8 cellular contexts compared by ENCODE assay signal in genomic region chr22:46069518-46070214, GRCh38.
DNase-seq lines count a peak whose midpoint lies in the region; ATAC-seq and TF ChIP-seq lines count a peak whose summit lies in the region.

No MANE protein-coding gene starts in this region.

- H3K27ac ChIP-seq in mucosa of rectum (ENCODE audit: low read depth in 2 of 2, low read length in 2 of 2) (peak overlapping the region; percentile 100), thymus (ENCODE audit: low read depth) (peak overlapping the region; percentile 90)

- no peaks in the 10 kb centered on the region for H3K9me3 Mint-ChIP-seq in activated B cell treated with CpG ODN at 0.5 μM for 24 hours

- H3K4me1 Mint-ChIP-seq in activated B cell treated with CpG ODN at 0.5 μM for 24 hours: peaks cover 28% of the 10 kb centered on the region

- ATAC-seq in activated B cell treated with CpG ODN at 0.5 μM for 24 hours (ENCODE audit: low read depth): peak; percentile 20

- peaks cover 3% of the 10 kb centered on the region for H3K36me3 Mint-ChIP-seq in activated B cell treated with CpG ODN at 0.5 μM for 24 hours (ENCODE audit: low read depth)

- DNase-seq in SIG-M5 treated with dmso at 0.1 percent for 504 hours (lab: John Stamatoyannopoulos, UW; ENCODE audit: unreplicated experiment) (peak; percentile 78), SIG-M5 (lab: John Stamatoyannopoulos, UW) (no peak), NCI-H2029 (lab: John Stamatoyannopoulos, UW) (peak; percentile 86), activated B cell treated with CpG ODN at 0.5 μM for 24 hours (no peak), erythroblast (lab: John Stamatoyannopoulos, UW) (no peak), islet precursor cell (no peak)

- peak overlapping the region; percentile 82 to 98 for H3K9ac ChIP-seq in mucosa of rectum (ENCODE audit: low read depth in 1 of 2, low read length in 2 of 2)

- H3K4me1 ChIP-seq in mucosa of rectum (ENCODE audit: control insufficient read depth in 2 of 2, insufficient read depth in 2 of 2, low read length in 2 of 2): peaks cover 43 to 48% of the 10 kb centered on the region in 2 donors
- H3K4me1 ChIP-seq in thymus (ENCODE audit: control insufficient read depth, insufficient read depth, low read length): peaks cover 32% of the 10 kb centered on the region

- 26% methylated on average over 24 of the region's 24 CpGs for WGBS in thymus

- no peaks in the 10 kb centered on the region for H3K27me3 Mint-ChIP-seq in activated B cell treated with CpG ODN at 0.5 μM for 24 hours

- TF ChIP-seq CTCF in activated B cell treated with CpG ODN at 0.5 μM for 24 hours (IDR thresholded peaks at IDR 0.05): no peak

- H3K9me3 ChIP-seq in mucosa of rectum (ENCODE audit: control insufficient read depth in 2 of 2, low read length in 2 of 2) (no peaks in the 10 kb centered on the region), thymus (ENCODE audit: control insufficient read depth) (no peaks in the 10 kb centered on the region)

- peak overlapping the region; percentile 83 for H3K4me3 Mint-ChIP-seq in activated B cell treated with CpG ODN at 0.5 μM for 24 hours

- intact Hi-C loops in activated B cell treated with CpG ODN at 0.5 μM for 24 hours (cut with micrococcal nuclease): loop anchor here (1.0 to 2.0 kb wide), 3 partner anchors 11 to 33 kb away; no protein-coding TSS in a partner anchor

- peaks cover 0 to under 1% of the 10 kb centered on the region in 2 donors for H3K36me3 ChIP-seq in mucosa of rectum (ENCODE audit: control insufficient read depth in 2 of 2, insufficient read depth in 2 of 2, low read length in 2 of 2)
- H3K36me3 ChIP-seq in thymus (ENCODE audit: control insufficient read depth, insufficient read depth): no peaks in the 10 kb centered on the region

- H3K4me3 ChIP-seq in mucosa of rectum (ENCODE audit: low read length in 2 of 2) (peak overlapping the region; percentile 71 to 87), thymus (ENCODE audit: low read length) (peak overlapping the region; percentile 89)

- H3K27ac Mint-ChIP-seq in activated B cell treated with CpG ODN at 0.5 μM for 24 hours: peak overlapping the region; percentile 85

- H3K27me3 ChIP-seq in mucosa of rectum (ENCODE audit: control insufficient read depth in 2 of 2, insufficient read depth in 2 of 2, low read length in 2 of 2) (no peaks in the 10 kb centered on the region), thymus (ENCODE audit: control insufficient read depth, insufficient read depth) (no peaks in the 10 kb centered on the region)

- peak; percentile 99 for TF ChIP-seq POLR2A in erythroblast (IDR thresholded peaks at IDR 0.05; ENCODE audit: low read length)

- CTCF ChIA-PET in activated B cell treated with CpG ODN at 0.5 μM for 24 hours (lab: Charles Lee): interaction anchor here (1.0 to 1.3 kb wide), 4 partner anchors 33 to 64 kb away, joined by 3 to 7 read pairs (median 5); no protein-coding TSS in a partner anchor

- POLR2A ChIA-PET in activated B cell treated with CpG ODN at 0.5 μM for 24 hours (lab: Charles Lee): interaction anchor here (0.5 to 2.8 kb wide), 11 partner anchors 14 to 266 kb away, joined by 3 to 79 read pairs (median 4); partner anchors contain the start of gene TRMU

Comparison
In these comparisons a context has a peak if more than half of its experiments do, and no peak if none do; other contexts are left out.
1. DNase-seq: peak in SIG-M5 treated with dmso at 0.1 percent for 504 hours (single experiment) and NCI-H2029 (single experiment); none in SIG-M5 (single experiment), activated B cell treated with CpG ODN at 0.5 μM for 24 hours (single experiment), erythroblast (0 of 2) and islet precursor cell (single experiment).